1 cellular context compared by ENCODE assay signal in genomic region chr12:132986885-132987225, GRCh38.
TF ChIP-seq lines count a peak whose summit lies in the region.

No MANE protein-coding gene starts in this region.

TF ChIP-seq in H1, 55 proteins besides CTCF, POLR2A, EP300 and RAD21:
- no peak for TF ChIP-seq BACH1 (IDR thresholded peaks at IDR 0.05; ENCODE audit: low read length)
- no peak for TF ChIP-seq FOSL1 (IDR thresholded peaks at IDR 0.05; ENCODE audit: insufficient read depth, low read depth, low read length)
- TF ChIP-seq SIX5 (IDR thresholded peaks at IDR 0.05; ENCODE audit: low read depth, low read length): no peak
- TF ChIP-seq SRF (IDR thresholded peaks at IDR 0.05; ENCODE audit: low read depth, low read length): no peak
- no peak for TF ChIP-seq KDM4A (IDR thresholded peaks at IDR 0.05; ENCODE audit: low read depth, low read length, severe bottlenecking)
- TF ChIP-seq TBP (IDR thresholded peaks at IDR 0.05; ENCODE audit: low read depth, low read length): no peak
- no peak for TF ChIP-seq RXRA (IDR thresholded peaks at IDR 0.05; ENCODE audit: insufficient read depth, low read depth, low read length)
